Comparison of ENCODE assay signal across 8 cellular contexts in genomic region chr5:112995764-112996618, GRCh38. TPM values are rescaled to one million over a fixed set of nuclear protein-coding genes. Genes with fewer than 3 reads are reported as not detected.
DNase-seq lines count a peak whose midpoint lies in the region; ATAC-seq and TF ChIP-seq lines count a peak whose summit lies in the region.

No MANE protein-coding gene starts in this region.

- H3K4me3 ChIP-seq in kidney epithelial cell (ENCODE audit: low read depth, low read length): no peak overlapping the region

- H3K27ac ChIP-seq in caudate nucleus (ENCODE audit: low read depth, low read length): no peak overlapping the region

- no peaks in the 10 kb centered on the region for H3K36me3 ChIP-seq in kidney epithelial cell (ENCODE audit: control insufficient read depth, insufficient read depth, low read length)

- TF ChIP-seq CTCF in kidney epithelial cell (IDR thresholded peaks at IDR 0.05; ENCODE audit: insufficient read depth, low read length, poor library complexity, severe bottlenecking): peak; percentile 87

- ATAC-seq in HG02763 (IDR thresholded peaks at IDR 0.05; ENCODE audit: unreplicated experiment): peak; percentile 71

- DNase-seq in SKM-1 treated with dmso at 0.1 percent for 144 hours (lab: John Stamatoyannopoulos, UW; ENCODE audit: unreplicated experiment) (peak; percentile 41), SKM-1 (lab: John Stamatoyannopoulos, UW; ENCODE audit: unreplicated experiment) (no peak), NCI-H1694 (lab: John Stamatoyannopoulos, UW) (peak; percentile 86), caudate nucleus (lab: John Stamatoyannopoulos, UW) (peak in 48 of 61 donors; percentile 1 to 83 (median 28)), kidney epithelial cell (ENCODE audit: low read depth) (no peak)
- peak; percentile 42 to 77 (median 60) for DNase-seq in activated CD4-positive, CD25-positive, alpha-beta regulatory T cell (lab: John Stamatoyannopoulos, UW)
- peak; percentile 77 to 82 for DNase-seq in stimulated activated CD4-positive, alpha-beta T cell treated with anti-CD3 and anti-CD28 coated beads, Interleukin-2, amount 100 ng/mL, for 48 hours

- H3K27me3 ChIP-seq in kidney epithelial cell (ENCODE audit: control insufficient read depth, insufficient read depth, low read length): no peaks in the 10 kb centered on the region

RNA-seq across cellular contexts. Expression of gene DCP2, which starts 19.4 kb away (rescaled TPM):
- total RNA-seq in kidney epithelial cell: 13.6 and 33.4 TPM in 2 replicates

Comparison
In these comparisons a context has a peak if more than half of its experiments do, and no peak if none do; other contexts are left out.
1. DNase-seq: peak in SKM-1 treated with dmso at 0.1 percent for 144 hours (single experiment), NCI-H1694 (single experiment), activated CD4-positive, CD25-positive, alpha-beta regulatory T cell (4 of 4), caudate nucleus (48 of 61) and stimulated activated CD4-positive, alpha-beta T cell treated with anti-CD3 and anti-CD28 coated beads, Interleukin-2, amount 100 ng/mL, for 48 hours (2 of 2); none in SKM-1 (single experiment) and kidney epithelial cell (single experiment).